Comparison of ENCODE assay signal across 25 cellular contexts in genomic region chr5:73229271-73229670, GRCh38.
DNase-seq lines count a peak whose midpoint lies in the region; ATAC-seq, FAIRE-seq and TF ChIP-seq lines count a peak whose summit lies in the region.
"Had no signal": no experiment of that assay in that cellular context is flagged by ENCODE, and none has a peak within 500 bp of the region (broad histone marks: within the 10 kb centered on the region; RNA-seq: fewer than 3 reads in every experiment).

No MANE protein-coding gene starts in this region.

- TF ChIP-seq CTCF in VCaP (conservative IDR thresholded peaks at IDR 0.05): no peak

- ATAC-seq in HG03439 (IDR thresholded peaks at IDR 0.05; ENCODE audit: unreplicated experiment): no peak
- ATAC-seq in HG03280 (IDR thresholded peaks at IDR 0.05; ENCODE audit: unreplicated experiment): no peak
- ATAC-seq in HG03460 (IDR thresholded peaks at IDR 0.05; ENCODE audit: unreplicated experiment): no peak
- ATAC-seq: A549; activated CD8-positive, alpha-beta T cell treated with anti-CD3 and anti-CD28 coated beads for 36 hours; activated T-cell treated with anti-CD3 and anti-CD28 coated beads, Interleukin-2, amount 50 U/mL, for 4 hours; CD8-positive, alpha-beta T cell; HCT116; lower lobe of right lung; pancreas; sciatic nerve had no signal

- H3K27ac ChIP-seq in VCaP: peak overlapping the region; percentile 47
- H3K27ac ChIP-seq: A549, coronary artery, lower lobe of right lung, pancreas, upper lobe of left lung had no signal

- peak; percentile 64 for FAIRE-seq in H54 (lab: Jason Lieb, UNC)
- FAIRE-seq: A549, pancreas had no signal

- TF ChIP-seq POLR2A in H54 (IDR thresholded peaks at IDR 0.05; ENCODE audit: low read depth, low read length): no peak

- DNase-seq in AG08396 (ENCODE audit: low spot score) (peak; percentile 46), H54 (ENCODE audit: insufficient read length, low spot score) (no peak), fibroblast of the conjunctiva (ENCODE audit: low read depth) (peak; percentile 31), NCI-H82 (lab: John Stamatoyannopoulos, UW) (no peak)
- DNase-seq: activated CD8-positive, alpha-beta T cell treated with anti-CD3 and anti-CD28 coated beads for 36 hours; activated naive CD4-positive, alpha-beta T cell treated with anti-CD3 and anti-CD28 coated beads, Interleukin-2, amount 50 U/mL, for 16 hours; activated T-cell treated with anti-CD3 and anti-CD28 coated beads, Interleukin-2, amount 50 U/mL, for 4 hours; CD8-positive, alpha-beta T cell; DND-41; immature natural killer cell; Karpas-422; lower lobe of right lung; NCI-H146; NCI-H345; pancreas; Right ventricle myocardium superior; upper lobe of left lung had no signal

Comparison
In these comparisons a context has a peak if more than half of its experiments do, and no peak if none do; other contexts are left out.
1. DNase-seq: peak in AG08396 (single experiment) and fibroblast of the conjunctiva (single experiment); none in H54 (single experiment) and NCI-H82 (single experiment).